Comparison of ENCODE assay signal across 10 cellular contexts in genomic region chr3:113070226-113071220, GRCh38.
DNase-seq lines count a peak whose midpoint lies in the region; ATAC-seq, FAIRE-seq and TF ChIP-seq lines count a peak whose summit lies in the region.
"Had no signal": no experiment of that assay in that cellular context is flagged by ENCODE, and none has a peak within 500 bp of the region (broad histone marks: within the 10 kb centered on the region; RNA-seq: fewer than 3 reads in every experiment).

No MANE protein-coding gene starts in this region.

- H3K4me1 ChIP-seq in HCT116 (ENCODE audit: control insufficient read depth in 1 of 2, insufficient read depth in 2 of 2, low read length in 2 of 2) (peaks cover 0 to 6% of the 10 kb centered on the region in 2 experiments; a peak in 1 of 4 replicates), IMR-90 (ENCODE audit: control insufficient read depth, insufficient read depth, low read length) (no peaks in the 10 kb centered on the region; the same call in 1 of the 2 replicates), HepG2 (ENCODE audit: insufficient read depth, low read length) (peaks cover 8% of the 10 kb centered on the region; the same call in 1 of the 2 replicates)
- H3K4me1 ChIP-seq: lower lobe of right lung had no signal

- no peak overlapping the region for H4K8ac ChIP-seq in IMR-90 (ENCODE audit: low read depth in 2 of 2, low read length in 2 of 2)

- H3K27me3 ChIP-seq in HCT116 (ENCODE audit: insufficient read depth, low read length) = no peaks in the 10 kb centered on the region
- H3K27me3 ChIP-seq in IMR-90 (ENCODE audit: control insufficient read depth, insufficient read depth, low read length) = no peaks in the 10 kb centered on the region; the same call in 1 of the 2 replicates
- H3K27me3 ChIP-seq in HepG2 (ENCODE audit: control insufficient read depth in 1 of 2, insufficient read depth in 2 of 2, low read length in 2 of 2) = no peaks in the 10 kb centered on the region; a peak in 1 of 5 replicates

- DNase-seq in GM18507 (ENCODE audit: extremely low spot score, insufficient read length, low read depth) (peak; percentile 29), HCT116 (ENCODE audit: low read depth, low spot score) (no peak), IMR-90 (peak; percentile 55), HepG2 (ENCODE audit: low spot score) (peak; percentile 12), activated gamma-delta T cell (lab: John Stamatoyannopoulos, UW) (no peak), NCI-H2081 treated with DMSO at 0.1 percent for 48 hours (lab: John Stamatoyannopoulos, UW) (no peak)
- no peak for DNase-seq in activated effector memory CD4-positive, alpha-beta T cell treated with anti-CD3 and anti-CD28 coated beads, Interleukin-2, amount 50 U/mL, for 16 hours
- DNase-seq in stimulated activated naive CD4-positive, alpha-beta T cell treated with Interleukin-2 at 50 U/mL for 16 hours (lab: John Stamatoyannopoulos, UW) = no peak
- DNase-seq: amniotic stem cell, lower lobe of right lung had no signal

- no peaks in the 10 kb centered on the region for H3K79me1 ChIP-seq in IMR-90 (ENCODE audit: low read depth in 1 of 2, low read length in 2 of 2)

- H3K23ac ChIP-seq in IMR-90 (ENCODE audit: low read depth, low read length) = no peak overlapping the region

- H3K9ac ChIP-seq in HCT116 (ENCODE audit: low read length) (no peak overlapping the region), IMR-90 (ENCODE audit: low read depth, low read length) (no peak overlapping the region), HepG2 (ENCODE audit: insufficient read depth, low read depth, low read length) (no peak overlapping the region)

- POLR2A ChIA-PET in HCT116 (lab: Charles Lee) = no interaction called here
- POLR2A ChIA-PET in IMR-90 (lab: Charles Lee; ENCODE audit: unreplicated experiment) = interaction anchor here (0.6 kb wide), 1 partner anchor 8 kb away, joined by 3 read pairs; no protein-coding TSS in a partner anchor
- POLR2A ChIA-PET in HepG2 (lab: Yijun Ruan, JAX) = no interaction called here

- H3K4ac ChIP-seq in IMR-90 (ENCODE audit: low read depth, low read length) = no peak overlapping the region

- no peak overlapping the region for H2AK9ac ChIP-seq in IMR-90 (replicated peaks; ENCODE audit: low read depth, low read length, poor library complexity)

- H2BK5ac ChIP-seq in IMR-90 (ENCODE audit: low read depth, low read length, poor library complexity, severe bottlenecking) = no peak overlapping the region

- H3K9me3 ChIP-seq in HCT116 (ENCODE audit: control insufficient read depth in 1 of 2, insufficient read depth in 1 of 2, low read depth in 1 of 2, low read length in 2 of 2) = no peaks in the 10 kb centered on the region
- H3K9me3 ChIP-seq in IMR-90 (ENCODE audit: control insufficient read depth, insufficient read depth, low read length) = no peaks in the 10 kb centered on the region; the same call in 1 of the 2 replicates
- H3K9me3 ChIP-seq in HepG2 (ENCODE audit: low read length) = no peaks in the 10 kb centered on the region

- no peak overlapping the region for H2AK5ac ChIP-seq in IMR-90 (ENCODE audit: low read depth, low read length)

- H3K36me3 ChIP-seq in HCT116 (ENCODE audit: control insufficient read depth in 1 of 2, insufficient read depth in 2 of 2, low read length in 2 of 2) (no peaks in the 10 kb centered on the region), IMR-90 (ENCODE audit: control insufficient read depth, insufficient read depth, low read length) (no peaks in the 10 kb centered on the region), HepG2 (replicated peaks in 1 of 2; ENCODE audit: control insufficient read depth in 1 of 2, insufficient read depth in 2 of 2, low read length in 2 of 2) (no peaks in the 10 kb centered on the region)
- H3K36me3 ChIP-seq: lower lobe of right lung had no signal

- intact Hi-C loops in HCT116 (cut with micrococcal nuclease) = no loop called here
- intact Hi-C loops in IMR-90 (cut with micrococcal nuclease) = loop anchor here (5.0 kb wide), 1 partner anchor 142 kb away; the partner anchor contains the start of gene BOC
- intact Hi-C loops in HepG2 (cut with micrococcal nuclease; ENCODE audit: unreplicated experiment) = no loop called here

- H3K4me2 ChIP-seq in HCT116 (ENCODE audit: low read length) (no peak overlapping the region), IMR-90 (ENCODE audit: low read depth, low read length) (no peak overlapping the region; the same call in 1 of the 2 replicates), HepG2 (ENCODE audit: low read depth, low read length) (no peak overlapping the region)

- no peak overlapping the region for H2BK20ac ChIP-seq in IMR-90 (ENCODE audit: low read depth, low read length)

- no peaks in the 10 kb centered on the region for H3K9me2 ChIP-seq in HCT116 (ENCODE audit: insufficient read depth)

- no peaks in the 10 kb centered on the region for H4K20me1 ChIP-seq in HCT116 (ENCODE audit: insufficient read depth)
- no peaks in the 10 kb centered on the region for H4K20me1 ChIP-seq in IMR-90 (ENCODE audit: insufficient read depth, low read length)
- no peaks in the 10 kb centered on the region for H4K20me1 ChIP-seq in HepG2 (ENCODE audit: insufficient read depth, low read length)

- CTCF ChIA-PET in HCT116 (lab: Charles Lee) = interaction anchor here (0.5 to 1.8 kb wide), 2 partner anchors 218 to 336 kb away, joined by 4 to 5 read pairs; no protein-coding TSS in a partner anchor
- CTCF ChIA-PET in IMR-90 (lab: Yijun Ruan, JAX) = interaction anchor here (1.3 to 1.5 kb wide), 2 partner anchors 9 to 218 kb away, joined by 3 to 4 read pairs; no protein-coding TSS in a partner anchor
- CTCF ChIA-PET in HepG2 (lab: Yijun Ruan, JAX; ENCODE audit: low intra/inter-chr PET ratio, low total read pairs) = no interaction called here

- 17% methylated on average over 1 of the region's 5 CpGs; no CpG with 5 or more reads in 1 of the 2 experiments for WGBS in IMR-90 (ENCODE audit: extremely low coverage in 2 of 2, insufficient read length in 1 of 2), 2 experiments
- 6% methylated on average over 5 of the region's 5 CpGs for WGBS in HepG2 (ENCODE audit: low lambda C conversion rate)

- in situ Hi-C loops in IMR-90 (cut with MboI; ENCODE audit: low sequenced_read_pairs) (no loop called here), HepG2 (cut with HindIII; ENCODE audit: extremely low pct_ligation_motif_present, low pct_unique_long_range_greater_than_20kb) (no loop called here)

- H4K5ac ChIP-seq in IMR-90 (ENCODE audit: low read depth, low read length) = no peak overlapping the region

- ATAC-seq in HCT116 (0 out of 2 replicates have a peak, but pooled peaks have one; percentile 17), IMR-90 (ENCODE audit: low read depth) (peak; percentile 79), HepG2 (peak; percentile 69)
- ATAC-seq: lower lobe of right lung had no signal

- no peak overlapping the region for H2BK120ac ChIP-seq in IMR-90 (ENCODE audit: low read depth, low read length)

- TF ChIP-seq EP300 in HepG2 (IDR thresholded peaks at IDR 0.05; ENCODE audit: low read depth in 2 of 2, low read length in 2 of 2) = no peak
- no peak for TF ChIP-seq EP300 in HepG2 (CRISPR knock-in tag; IDR thresholded peaks at IDR 0.05; ENCODE audit: borderline replicate concordance)

- H2AFZ ChIP-seq in HCT116 (ENCODE audit: low read depth, low read length, poor library complexity, severe bottlenecking) = no peak overlapping the region
- H2AFZ ChIP-seq in IMR-90 (replicated peaks; ENCODE audit: low read length, poor library complexity) = no peak overlapping the region
- H2AFZ ChIP-seq in HepG2 (ENCODE audit: low read length) = no peak overlapping the region

- H3K14ac ChIP-seq in IMR-90 (replicated peaks; ENCODE audit: low read depth, low read length) = no peak overlapping the region; the same call in 1 of the 2 replicates

- H3K56ac ChIP-seq in IMR-90 (ENCODE audit: extremely low read depth, insufficient read depth, low read length) = no peak overlapping the region

- H3K4me3 ChIP-seq in HCT116 (replicated peaks in 1 of 2; ENCODE audit: low read depth in 1 of 2, low read length in 2 of 2) = no peak overlapping the region
- H3K4me3 ChIP-seq in IMR-90 (ENCODE audit: insufficient read depth, low read depth, low read length) = no peak overlapping the region
- no peak overlapping the region for H3K4me3 ChIP-seq in HepG2 (replicated peaks in 1 of 3; ENCODE audit: insufficient read depth in 1 of 3, low read depth in 2 of 3, low read length in 3 of 3)
- H3K4me3 ChIP-seq: lower lobe of right lung had no signal

- FAIRE-seq in GM18507 (lab: Jason Lieb, UNC) (peak; percentile 91), HepG2 (lab: Jason Lieb, UNC) (no peak)

- no peak overlapping the region for H4K91ac ChIP-seq in IMR-90 (ENCODE audit: insufficient read depth, low read depth, low read length)

- RAD21 ChIA-PET in HCT116 (lab: Charles Lee; ENCODE audit: low non-redundant PET in 1 of 2, low total read pairs in 2 of 2, uncharacterized antibody in 2 of 2, unreplicated experiment in 2 of 2) = no interaction called here

- TF ChIP-seq RAD21 in HCT116 (IDR thresholded peaks at IDR 0.05; ENCODE audit: low read depth) = no peak
- TF ChIP-seq RAD21 in IMR-90 (IDR thresholded peaks at IDR 0.05; ENCODE audit: low read length) = no peak
- no peak for TF ChIP-seq RAD21 in HepG2 (CRISPR knock-in tag; IDR thresholded peaks at IDR 0.05)

- H3K79me2 ChIP-seq in HCT116 (ENCODE audit: insufficient read depth, low read length) (no peaks in the 10 kb centered on the region), HepG2 (ENCODE audit: insufficient read depth, low read length) (no peaks in the 10 kb centered on the region)

- TF ChIP-seq CTCF in HCT116 (IDR thresholded peaks at IDR 0.05 in 2 of 3, conservative IDR thresholded peaks at IDR 0.05 in 1 of 3; ENCODE audit: borderline replicate concordance in 1 of 3, insufficient read depth in 1 of 3, low read depth in 2 of 3, low read length in 2 of 3) = no peak
- TF ChIP-seq CTCF in IMR-90 (conservative IDR thresholded peaks at IDR 0.05; ENCODE audit: low read depth, low read length) = no peak
- TF ChIP-seq CTCF in HepG2 (CRISPR knock-in tag; IDR thresholded peaks at IDR 0.05) = no peak

- H3K18ac ChIP-seq in IMR-90 (ENCODE audit: low read depth, low read length) = no peak overlapping the region; the same call in 1 of the 2 replicates

- H2BK15ac ChIP-seq in IMR-90 (ENCODE audit: low read depth, low read length) = no peak overlapping the region

- no peak for TF ChIP-seq POLR2A in HCT116 (IDR thresholded peaks at IDR 0.05; ENCODE audit: borderline replicate concordance, extremely low read depth, insufficient read depth, insufficient read length)
- no peak for TF ChIP-seq POLR2A in IMR-90 (IDR thresholded peaks at IDR 0.05; ENCODE audit: low read depth, low read length)
- TF ChIP-seq POLR2A in HepG2 (IDR thresholded peaks at IDR 0.05; ENCODE audit: insufficient read depth in 1 of 2, low read depth in 2 of 2, low read length in 2 of 2) = no peak

- no peaks in the 10 kb centered on the region for H3K9me1 ChIP-seq in IMR-90 (ENCODE audit: insufficient read depth, low read length)

- no peak overlapping the region for H3K27ac ChIP-seq in HCT116 (ENCODE audit: low read depth, low read length)
- no peak overlapping the region for H3K27ac ChIP-seq in IMR-90 (ENCODE audit: insufficient read depth, low read length)
- H3K27ac ChIP-seq in HepG2 (ENCODE audit: extremely low read length, insufficient read depth, low read length) = no peak overlapping the region
- H3K27ac ChIP-seq: lower lobe of right lung had no signal

- dilution Hi-C loops in IMR-90 (cut with HindIII; ENCODE audit: low sequenced_read_pairs, unreplicated experiment) = no loop called here

- BruUV-seq in HCT116 (replicated peaks; lab: Mats Ljungman, UMichigan) = no TSS peak
- no TSS peak for BruUV-seq in IMR-90 (replicated peaks; lab: Mats Ljungman, UMichigan)
- no TSS peak for BruUV-seq in HepG2 (replicated peaks; lab: Mats Ljungman, UMichigan)

Comparison
In these comparisons a context has a peak if more than half of its experiments do, and no peak if none do; other contexts are left out.
1. DNase-seq: peak in GM18507 (single experiment), IMR-90 (single experiment) and HepG2 (single experiment); none in HCT116 (single experiment), activated gamma-delta T cell (single experiment), activated effector memory CD4-positive, alpha-beta T cell treated with anti-CD3 and anti-CD28 coated beads, Interleukin-2, amount 50 U/mL, for 16 hours (single experiment), stimulated activated naive CD4-positive, alpha-beta T cell treated with Interleukin-2 at 50 U/mL for 16 hours (single experiment) and NCI-H2081 treated with DMSO at 0.1 percent for 48 hours (single experiment).
2. ATAC-seq: peak in every context shown above with its lines; median percentile 79 in IMR-90; 69 in HepG2; 17 in HCT116.